Comparison of ENCODE assay signal across 1 cellular context in genomic region chr4:40817157-40817556, GRCh38.
TF ChIP-seq lines count a peak whose summit lies in the region.

No MANE protein-coding gene starts in this region.

TF ChIP-seq in HepG2, 621 proteins besides CTCF, POLR2A, EP300 and RAD21 (continued from another document):
- TF ChIP-seq ZNF770 (CRISPR knock-in tag; IDR thresholded peaks at IDR 0.05), result peak; percentile 96
- peak; percentile 98 for TF ChIP-seq ZNF460 (CRISPR knock-in tag; IDR thresholded peaks at IDR 0.05; ENCODE audit: borderline replicate concordance)
- TF ChIP-seq ZMYM2 (CRISPR knock-in tag; IDR thresholded peaks at IDR 0.05), result peak; percentile 83; the same call in 1 of the 2 replicates
- TF ChIP-seq NR2C2 (CRISPR knock-in tag; IDR thresholded peaks at IDR 0.05; ENCODE audit: borderline replicate concordance), result peak; percentile 54
- peak; percentile 58 for TF ChIP-seq RARA (CRISPR knock-in tag; IDR thresholded peaks at IDR 0.05)
